In the genomic region with DNA sequence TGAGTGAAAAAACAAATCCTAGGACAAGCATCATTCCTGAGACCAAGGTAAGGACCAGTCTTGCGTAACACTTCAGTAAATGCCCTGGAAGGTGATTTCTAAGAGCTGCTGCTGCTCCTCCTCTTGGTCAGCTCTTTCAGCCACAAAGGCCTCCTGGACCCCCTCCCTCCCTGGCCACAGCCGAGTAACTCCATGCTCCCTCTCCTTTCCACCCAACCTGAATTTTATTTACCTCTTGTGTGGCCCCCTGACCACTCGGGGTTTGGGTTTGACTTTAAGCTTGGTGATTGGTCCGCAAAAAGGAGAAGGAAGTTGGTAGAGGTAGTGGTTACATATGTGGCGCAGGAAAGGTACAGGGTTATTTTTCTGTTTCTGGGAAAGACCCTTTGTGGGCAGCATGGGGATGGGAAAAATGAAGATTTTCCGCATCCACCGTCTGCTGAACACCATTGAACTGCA, we compare ENCODE assay signal across 15 cellular contexts. TPM values are rescaled to one million over a fixed set of nuclear protein-coding genes. Genes with fewer than 3 reads are reported as not detected.
DNase-seq lines count a peak whose midpoint lies in the region; ATAC-seq and TF ChIP-seq lines count a peak whose summit lies in the region.
"Had no signal": no experiment of that assay in that cellular context is flagged by ENCODE, and none has a peak within 500 bp of the region (broad histone marks: within the 10 kb centered on the region; RNA-seq: fewer than 3 reads in every experiment).

No MANE protein-coding gene starts in this region.

- H3K36me3 Mint-ChIP-seq in naive B cell = peaks cover 0 to 8% of the 10 kb centered on the region in 2 donors

- ATAC-seq in GM19463 (IDR thresholded peaks at IDR 0.05; ENCODE audit: unreplicated experiment) (peak; percentile 51), naive B cell (ENCODE audit: low read depth in 2 of 2) (peak; percentile 94), left colon (no peak)
- ATAC-seq: effector memory CD8-positive, alpha-beta T cell; HCT116 had no signal

- peak overlapping the region; percentile 75; the same call in 1 of the 2 replicates for H2AFZ ChIP-seq in OCI-LY3 (ENCODE audit: low read depth, low read length)

- peak overlapping the region; percentile 73 to 94 (median 88) for H3K4me3 Mint-ChIP-seq in naive B cell
- H3K4me3 Mint-ChIP-seq: effector memory CD8-positive, alpha-beta T cell had no signal

- TF ChIP-seq CTCF in GM10248 (IDR thresholded peaks at IDR 0.05; ENCODE audit: control extremely low read depth, extremely low read depth, low read depth, missing control alignments) (no peak), OCI-LY3 (IDR thresholded peaks at IDR 0.05; ENCODE audit: low read depth, low read length) (no peak), breast epithelium (IDR thresholded peaks at IDR 0.05) (no peak)

- H3K36me3 ChIP-seq in OCI-LY3 (replicated peaks; ENCODE audit: low read depth, low read length) (no peaks in the 10 kb centered on the region), breast epithelium (no peaks in the 10 kb centered on the region)

- H3K27ac Mint-ChIP-seq in naive B cell = peak overlapping the region; percentile 94 to 98 (median 96)
- H3K27ac Mint-ChIP-seq: effector memory CD8-positive, alpha-beta T cell had no signal

- H3K4me2 ChIP-seq in OCI-LY3 (ENCODE audit: low read length) = peak overlapping the region; percentile 45

- H3K27me3 ChIP-seq in OCI-LY3 (ENCODE audit: low read depth, low read length) = peaks cover 6% of the 10 kb centered on the region; the same call in 1 of the 2 replicates
- H3K27me3 ChIP-seq in breast epithelium = no peaks in the 10 kb centered on the region

- H3K9me3 ChIP-seq in OCI-LY3 (ENCODE audit: insufficient read depth, low read length) (no peaks in the 10 kb centered on the region), breast epithelium (no peaks in the 10 kb centered on the region)

- no peaks in the 10 kb centered on the region for H3K79me2 ChIP-seq in OCI-LY3 (ENCODE audit: low read length)

- peak; percentile 53 for DNase-seq in GM10248 (ENCODE audit: extremely low spot score)
- DNase-seq in naive B cell = no peak
- no peak for DNase-seq in left colon
- no peak for DNase-seq in breast epithelium (ENCODE audit: low spot score in 2 of 2)
- no peak for DNase-seq in glomerular visceral epithelial cell (ENCODE audit: extremely low spot score)
- DNase-seq: activated CD4-positive, alpha-beta T cell treated with anti-CD3 and anti-CD28 coated beads, Interleukin-2, amount 50 U/mL, for 4 hours; activated T-cell treated with anti-CD3 and anti-CD28 coated beads for 4 hours; aorta; effector memory CD8-positive, alpha-beta T cell; NCI-H1436 treated with DMSO at 0.1 percent for 48 hours had no signal

- no peak for TF ChIP-seq POLR2A in breast epithelium (IDR thresholded peaks at IDR 0.05)

- peaks cover 0 to 4% (median 0%) of the 10 kb centered on the region in 7 donors for H3K9me3 Mint-ChIP-seq in naive B cell
- H3K9me3 Mint-ChIP-seq: effector memory CD8-positive, alpha-beta T cell had no signal

- no peaks in the 10 kb centered on the region for H3K27me3 Mint-ChIP-seq in naive B cell

- H3K4me1 ChIP-seq in OCI-LY3 (ENCODE audit: low read length) (peaks cover 14% of the 10 kb centered on the region), breast epithelium (no peaks in the 10 kb centered on the region)

- CTCF ChIA-PET in GM10248 (lab: Yijun Ruan, JAX) = interaction anchor here (0.9 to 3.0 kb wide), 9 partner anchors 8 to 55 kb away, joined by 3 to 19 read pairs (median 5); partner anchors contain the start of genes AUP1 and HTRA2

- H3K4me1 Mint-ChIP-seq in naive B cell = peaks cover 31 to 32% (median 32%) of the 10 kb centered on the region in 3 donors

- POLR2A ChIA-PET in GM10248 (lab: Yijun Ruan, JAX) = interaction anchor here (0.6 to 2.4 kb wide), 5 partner anchors 9 to 67 kb away, joined by 3 to 12 read pairs (median 4); partner anchors contain the start of genes AUP1, HTRA2 and MRPL53

- peak overlapping the region; percentile 9; the same call in 1 of the 2 replicates for H3K9ac ChIP-seq in OCI-LY3 (ENCODE audit: low read length)

- H4K20me1 ChIP-seq in OCI-LY3 (ENCODE audit: insufficient read depth, low read length) = no peaks in the 10 kb centered on the region

- H3K4me3 ChIP-seq in OCI-LY3 (ENCODE audit: low read length) (peak overlapping the region; percentile 46), breast epithelium (no peak overlapping the region)
- H3K4me3 ChIP-seq: lung had no signal

- H3K27ac ChIP-seq in OCI-LY3 (ENCODE audit: low read length) (no peak overlapping the region), breast epithelium (no peak overlapping the region)

- intact Hi-C loops in left colon (cut with DNase I, micrococcal nuclease) (no loop called here), breast epithelium (cut with DNase I; ENCODE audit: low total_unique reads) (no loop called here)

RNA-seq across cellular contexts. Expression of gene HTRA2, which starts 9.2 kb away (rescaled TPM):
- polyA plus RNA-seq in naive B cell (ENCODE audit: low read depth in 6 of 6) = 10 to 100 TPM; 33.0 to 52.0 (median 44.7) TPM
- 10 to 100 TPM; 22.3 to 23.0 TPM for total RNA-seq in left colon
- total RNA-seq in breast epithelium = 10 to 100 TPM; 32.1 to 34.5 (median 32.5) TPM

RNA-seq across cellular contexts. Expression of gene AUP1, which starts 9.4 kb away (rescaled TPM):
- 100 to 1,000 TPM in 3 of 6 donors, 10 to 100 TPM in 3; 83.3 to 155 (median 99.9) TPM for polyA plus RNA-seq in naive B cell (ENCODE audit: low read depth in 6 of 6)
- total RNA-seq in left colon (100 to 1,000 TPM; 124 to 133 TPM), breast epithelium (100 to 1,000 TPM; 108 to 130 (median 128) TPM)

RNA-seq across cellular contexts. Expression of gene DQX1, which starts 12.9 kb away (rescaled TPM):
- not detected for polyA plus RNA-seq in naive B cell (ENCODE audit: low read depth in 6 of 6)
- total RNA-seq in left colon (10 to 100 TPM; 34.3 to 44.0 TPM), breast epithelium (under 1 TPM in 1 of 3 donors, not detected in 2; 0.66 TPM)
- total RNA-seq: NCI-H460 had no signal

RNA-seq across cellular contexts. Expression of gene LOXL3, which starts 14.8 kb away (rescaled TPM):
- under 1 TPM in 2 of 6 donors, not detected in 4; 0.25 to 0.29 TPM for polyA plus RNA-seq in naive B cell (ENCODE audit: low read depth in 6 of 6)
- 1 to 10 TPM; 1.5 to 3.4 TPM for total RNA-seq in left colon
- 1 to 10 TPM; 3.7 to 7.8 (median 6.6) TPM for total RNA-seq in breast epithelium

RNA-seq across cellular contexts. Expression of gene DOK1, which starts 15.6 kb away (rescaled TPM):
- 10 to 100 TPM; 21.2 to 44.1 (median 34.3) TPM for polyA plus RNA-seq in naive B cell (ENCODE audit: low read depth in 6 of 6)
- total RNA-seq in left colon (10 to 100 TPM; 16.1 to 21.4 TPM), breast epithelium (10 to 100 TPM; 11.0 to 33.3 (median 13.1) TPM)

Comparison
In these comparisons a context has a peak if more than half of its experiments do, and no peak if none do; other contexts are left out.
1. RNA of gene DQX1, which starts 12.9 kb away (total RNA-seq): 34.3 to 44.0 TPM in left colon; 0.66 TPM in breast epithelium; every median in the first group is over 10 times any median in the second.